8 cellular contexts compared by ENCODE assay signal in genomic region chr10:4825868-4826787, GRCh38. TPM values are rescaled to one million over a fixed set of nuclear protein-coding genes. Genes with fewer than 3 reads are reported as not detected.
DNase-seq lines count a peak whose midpoint lies in the region; ATAC-seq lines count a peak whose summit lies in the region.

AKR1E2 (plus strand) TSS chr10:4826207; CDS start chr10:4826325, 118 bp downstream.

- H3K9ac ChIP-seq in duodenal mucosa (ENCODE audit: low read depth in 1 of 2, low read length in 2 of 2): peak within 1 kb of the TSS; percentile 34 to 48

- peak; percentile 97 for ATAC-seq in activated CD8-positive, alpha-beta T cell treated with anti-CD3 and anti-CD28 coated beads, Interleukin-2, amount 10 ng/mL, durations not matched to agents 7 days and 5 days
- ATAC-seq in left lobe of liver (peak; percentile 90), HG02970 (IDR thresholded peaks at IDR 0.05; ENCODE audit: low FRiP score, unreplicated experiment) (no peak)

- H3K4me1 ChIP-seq in duodenal mucosa (ENCODE audit: control insufficient read depth in 1 of 2, insufficient read depth in 2 of 2, low read length in 2 of 2): peaks cover 3 to 6% of the 10 kb centered on the region in 2 donors

- H3K4me3 Mint-ChIP-seq in activated CD8-positive, alpha-beta T cell treated with anti-CD3 and anti-CD28 coated beads, Interleukin-2, amount 10 ng/mL, durations not matched to agents 7 days and 5 days: peak within 1 kb of the TSS; percentile 77

- CTCF ChIA-PET in activated CD8-positive, alpha-beta T cell treated with anti-CD3 and anti-CD28 coated beads, Interleukin-2, amount 10 ng/mL, durations not matched to agents 7 days and 5 days (lab: Charles Lee): interaction anchor here (1.1 to 2.3 kb wide), 3 partner anchors 12 to 25 kb away, joined by 3 to 20 read pairs (median 10); no protein-coding TSS in a partner anchor

- peak within 1 kb of the TSS; percentile 50 to 69 for H3K4me3 ChIP-seq in duodenal mucosa (ENCODE audit: low read depth in 1 of 2, low read length in 2 of 2)

- DNase-seq in NCI-H1436 (lab: John Stamatoyannopoulos, UW) (peak; percentile 52), NCI-H1436 treated with DMSO at 0.1 percent for 48 hours (lab: John Stamatoyannopoulos, UW) (no peak), NCI-H2171 (lab: John Stamatoyannopoulos, UW) (peak; percentile 15), left lobe of liver (ENCODE audit: low spot score) (peak; percentile 67)
- DNase-seq in activated CD8-positive, alpha-beta T cell treated with anti-CD3 and anti-CD28 coated beads, Interleukin-2, amount 10 ng/mL, durations not matched to agents 7 days and 5 days: peak; percentile 88
- peak; percentile 59 to 76 for DNase-seq in stimulated activated CD4-positive, alpha-beta T cell treated with anti-CD3 and anti-CD28 coated beads, Interleukin-1b, Interleukin-23, amount 100 ng/mL, for 4 hours (ENCODE audit: low read depth in 2 of 2)

- no peaks in the 10 kb centered on the region for H3K9me3 ChIP-seq in duodenal mucosa (ENCODE audit: control insufficient read depth in 1 of 2, low read length in 2 of 2)

- H3K36me3 Mint-ChIP-seq in activated CD8-positive, alpha-beta T cell treated with anti-CD3 and anti-CD28 coated beads, Interleukin-2, amount 10 ng/mL, durations not matched to agents 7 days and 5 days (ENCODE audit: low read depth): peaks cover 2% of the 10 kb centered on the region

- no peaks in the 10 kb centered on the region for H3K9me3 Mint-ChIP-seq in activated CD8-positive, alpha-beta T cell treated with anti-CD3 and anti-CD28 coated beads, Interleukin-2, amount 10 ng/mL, durations not matched to agents 7 days and 5 days (ENCODE audit: insufficient read depth)

- POLR2A ChIA-PET in activated CD8-positive, alpha-beta T cell treated with anti-CD3 and anti-CD28 coated beads, Interleukin-2, amount 10 ng/mL, durations not matched to agents 7 days and 5 days (lab: Charles Lee): no interaction called here

- peak within 1 kb of the TSS; percentile 78 for H3K27ac ChIP-seq in duodenal mucosa (ENCODE audit: low read depth, low read length)

- H3K27ac Mint-ChIP-seq in activated CD8-positive, alpha-beta T cell treated with anti-CD3 and anti-CD28 coated beads, Interleukin-2, amount 10 ng/mL, durations not matched to agents 7 days and 5 days: peak within 1 kb of the TSS; percentile 67

- H3K4me1 Mint-ChIP-seq in activated CD8-positive, alpha-beta T cell treated with anti-CD3 and anti-CD28 coated beads, Interleukin-2, amount 10 ng/mL, durations not matched to agents 7 days and 5 days (ENCODE audit: low read depth): peaks cover 17% of the 10 kb centered on the region

- H3K27me3 Mint-ChIP-seq in activated CD8-positive, alpha-beta T cell treated with anti-CD3 and anti-CD28 coated beads, Interleukin-2, amount 10 ng/mL, durations not matched to agents 7 days and 5 days (ENCODE audit: low read depth): peaks cover 39% of the 10 kb centered on the region

- peaks cover 0 to 2% of the 10 kb centered on the region in 2 donors for H3K36me3 ChIP-seq in duodenal mucosa (ENCODE audit: control insufficient read depth in 1 of 2, insufficient read depth in 2 of 2, low read length in 2 of 2)

- peaks cover 0 to 3% of the 10 kb centered on the region in 2 donors for H3K27me3 ChIP-seq in duodenal mucosa (ENCODE audit: control insufficient read depth in 1 of 2, insufficient read depth in 2 of 2, low read length in 2 of 2)

RNA-seq across cellular contexts. Expression of gene AKR1E2, which starts in this region (rescaled TPM):
- 1 to 10 TPM; 6.5 to 8.9 TPM for total RNA-seq in activated CD8-positive, alpha-beta T cell treated with anti-CD3 and anti-CD28 coated beads, Interleukin-2, amount 10 ng/mL, durations not matched to agents 7 days and 5 days
- 1.3 TPM for total RNA-seq in left lobe of liver
